Comparison of ENCODE assay signal across 8 cellular contexts in genomic region chr7:129367700-129368388, GRCh38.
DNase-seq lines count a peak whose midpoint lies in the region; ATAC-seq and TF ChIP-seq lines count a peak whose summit lies in the region.

No MANE protein-coding gene starts in this region.

- H3K4me3 Mint-ChIP-seq in activated naive CD4-positive, alpha-beta T cell treated with anti-CD3 and anti-CD28 coated beads for 36 hours = peak overlapping the region; percentile 63

- H3K79me2 ChIP-seq in DND-41 (ENCODE audit: insufficient read depth, low read length) = no peaks in the 10 kb centered on the region

- DNase-seq in DND-41 = peak; percentile 77
- peak; percentile 93 for DNase-seq in LoVo (ENCODE audit: low spot score)
- DNase-seq in SK-MEL-5 (ENCODE audit: low read depth, low spot score) = peak; percentile 86
- DNase-seq in activated naive CD4-positive, alpha-beta T cell treated with anti-CD3 and anti-CD28 coated beads for 36 hours = peak; percentile 93
- peak; percentile 67 for DNase-seq in germinal center (ENCODE audit: low spot score)
- DNase-seq in occipital lobe (lab: John Stamatoyannopoulos, UW) = peak; percentile 59
- peak; percentile 92 for DNase-seq in superior temporal gyrus (ENCODE audit: extremely low spot score)

- no peaks in the 10 kb centered on the region for H3K36me3 ChIP-seq in DND-41 (ENCODE audit: insufficient read depth, low read length)

- TF ChIP-seq CTCF in DND-41 (IDR thresholded peaks at IDR 0.05; ENCODE audit: borderline replicate concordance, extremely low read depth, low read length, poor library complexity, severe bottlenecking) = peak; percentile 93

- H3K4me3 ChIP-seq in DND-41 (ENCODE audit: low read depth in 1 of 2, low read length in 2 of 2) = no peak overlapping the region

- intact Hi-C loops in activated naive CD4-positive, alpha-beta T cell treated with anti-CD3 and anti-CD28 coated beads for 36 hours (cut with micrococcal nuclease) = loop anchor here (1.0 to 2.0 kb wide), 13 partner anchors 8 to 642 kb away; partner anchors contain the start of genes AHCYL2, NRF1 and STRIP2

- peak overlapping the region; percentile 94 for H3K27ac Mint-ChIP-seq in activated naive CD4-positive, alpha-beta T cell treated with anti-CD3 and anti-CD28 coated beads for 36 hours

- CTCF ChIA-PET in activated naive CD4-positive, alpha-beta T cell treated with anti-CD3 and anti-CD28 coated beads for 36 hours (lab: Charles Lee) = interaction anchor here (0.6 to 4.8 kb wide), 48 partner anchors 9 to 642 kb away, joined by 3 to 116 read pairs (median 5); partner anchors contain the start of gene STRIP2

- H3K4me1 ChIP-seq in DND-41 (ENCODE audit: insufficient read depth, low read length) = no peaks in the 10 kb centered on the region

- H3K4me1 Mint-ChIP-seq in activated naive CD4-positive, alpha-beta T cell treated with anti-CD3 and anti-CD28 coated beads for 36 hours (ENCODE audit: low read depth) = peaks cover 45% of the 10 kb centered on the region

- in situ Hi-C loops in SK-MEL-5 (cut with HindIII; ENCODE audit: low pct_unique_long_range_greater_than_20kb, low sequenced_read_pairs) = no loop called here

- H3K4me2 ChIP-seq in DND-41 (ENCODE audit: insufficient read depth, low read length) = no peak overlapping the region

- H3K27ac ChIP-seq in DND-41 (ENCODE audit: low read length) = no peak overlapping the region

- H3K9me3 ChIP-seq in DND-41 (ENCODE audit: insufficient read depth, low read length, severe bottlenecking) = no peaks in the 10 kb centered on the region

- H3K9ac ChIP-seq in DND-41 (ENCODE audit: low read depth, low read length) = no peak overlapping the region

- no peaks in the 10 kb centered on the region for H3K27me3 ChIP-seq in DND-41 (ENCODE audit: insufficient read depth, low read length, poor library complexity)

- H3K36me3 Mint-ChIP-seq in activated naive CD4-positive, alpha-beta T cell treated with anti-CD3 and anti-CD28 coated beads for 36 hours (ENCODE audit: low read depth) = no peaks in the 10 kb centered on the region

- no peaks in the 10 kb centered on the region for H4K20me1 ChIP-seq in DND-41 (ENCODE audit: insufficient read depth, low read length)

- no peaks in the 10 kb centered on the region for H3K9me3 Mint-ChIP-seq in activated naive CD4-positive, alpha-beta T cell treated with anti-CD3 and anti-CD28 coated beads for 36 hours

- H3K27me3 Mint-ChIP-seq in activated naive CD4-positive, alpha-beta T cell treated with anti-CD3 and anti-CD28 coated beads for 36 hours (ENCODE audit: low read depth) = no peaks in the 10 kb centered on the region

- peak; percentile 99 for ATAC-seq in DND-41 (ENCODE audit: insufficient read depth, low read depth)
- peak; percentile 58 for ATAC-seq in GM21825 (IDR thresholded peaks at IDR 0.05; ENCODE audit: unreplicated experiment)

- no peak overlapping the region for H2AFZ ChIP-seq in DND-41 (ENCODE audit: low read depth, low read length)
